Comparison of ENCODE assay signal across 2 cellular contexts in the genomic region with DNA sequence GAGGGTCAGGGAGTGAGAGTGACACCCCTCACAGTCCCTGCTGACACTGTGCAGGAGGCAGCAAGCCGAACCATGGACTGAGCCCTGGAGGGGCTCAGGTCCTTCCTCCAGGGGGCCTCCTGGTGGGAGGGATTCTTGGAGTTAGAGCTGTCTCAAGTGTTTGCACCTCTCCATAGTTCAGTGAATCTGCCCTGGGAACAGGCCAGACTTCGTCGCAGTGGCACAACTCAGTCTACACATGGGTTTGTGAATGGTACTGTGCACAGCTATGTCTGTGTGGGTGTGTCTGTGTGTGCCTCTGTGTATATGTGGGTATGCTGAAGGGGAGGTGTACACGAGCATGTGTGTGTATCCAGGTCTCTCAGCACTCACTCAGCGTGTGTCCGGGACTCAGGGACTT.
TF ChIP-seq lines count a peak whose summit lies in the region.

No MANE protein-coding gene starts in this region.

TF ChIP-seq in A549, 52 proteins besides CTCF, POLR2A, EP300 and RAD21:
- TF ChIP-seq HOXB13 (CRISPR knock-in tag; IDR thresholded peaks at IDR 0.05; ENCODE audit: low read depth): no peak

TF ChIP-seq in K562, 482 proteins besides CTCF, POLR2A, EP300 and RAD21:
- no peak for TF ChIP-seq MCM5 (IDR thresholded peaks at IDR 0.05; ENCODE audit: low read depth)
- TF ChIP-seq, protein P1, sequence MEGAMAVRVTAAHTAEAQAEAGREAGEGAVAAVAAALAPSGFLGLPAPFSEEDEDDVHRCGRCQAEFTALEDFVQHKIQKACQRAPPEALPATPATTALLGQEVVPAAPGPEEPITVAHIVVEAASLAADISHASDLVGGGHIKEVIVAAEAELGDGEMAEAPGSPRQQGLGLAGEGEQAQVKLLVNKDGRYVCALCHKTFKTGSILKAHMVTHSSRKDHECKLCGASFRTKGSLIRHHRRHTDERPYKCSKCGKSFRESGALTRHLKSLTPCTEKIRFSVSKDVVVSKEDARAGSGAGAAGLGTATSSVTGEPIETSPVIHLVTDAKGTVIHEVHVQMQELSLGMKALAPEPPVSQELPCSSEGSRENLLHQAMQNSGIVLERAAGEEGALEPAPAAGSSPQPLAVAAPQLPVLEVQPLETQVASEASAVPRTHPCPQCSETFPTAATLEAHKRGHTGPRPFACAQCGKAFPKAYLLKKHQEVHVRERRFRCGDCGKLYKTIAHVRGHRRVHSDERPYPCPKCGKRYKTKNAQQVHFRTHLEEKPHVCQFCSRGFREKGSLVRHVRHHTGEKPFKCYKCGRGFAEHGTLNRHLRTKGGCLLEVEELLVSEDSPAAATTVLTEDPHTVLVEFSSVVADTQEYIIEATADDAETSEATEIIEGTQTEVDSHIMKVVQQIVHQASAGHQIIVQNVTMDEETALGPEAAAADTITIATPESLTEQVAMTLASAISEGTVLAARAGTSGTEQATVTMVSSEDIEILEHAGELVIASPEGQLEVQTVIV (CRISPR knock-in tag; IDR thresholded peaks at IDR 0.05; ENCODE audit: borderline replicate concordance): no peak
- no peak for TF ChIP-seq U2AF2 (optimal IDR thresholded peaks at IDR 0.05; ENCODE audit: low read depth, low read length)
- TF ChIP-seq, protein P2, sequence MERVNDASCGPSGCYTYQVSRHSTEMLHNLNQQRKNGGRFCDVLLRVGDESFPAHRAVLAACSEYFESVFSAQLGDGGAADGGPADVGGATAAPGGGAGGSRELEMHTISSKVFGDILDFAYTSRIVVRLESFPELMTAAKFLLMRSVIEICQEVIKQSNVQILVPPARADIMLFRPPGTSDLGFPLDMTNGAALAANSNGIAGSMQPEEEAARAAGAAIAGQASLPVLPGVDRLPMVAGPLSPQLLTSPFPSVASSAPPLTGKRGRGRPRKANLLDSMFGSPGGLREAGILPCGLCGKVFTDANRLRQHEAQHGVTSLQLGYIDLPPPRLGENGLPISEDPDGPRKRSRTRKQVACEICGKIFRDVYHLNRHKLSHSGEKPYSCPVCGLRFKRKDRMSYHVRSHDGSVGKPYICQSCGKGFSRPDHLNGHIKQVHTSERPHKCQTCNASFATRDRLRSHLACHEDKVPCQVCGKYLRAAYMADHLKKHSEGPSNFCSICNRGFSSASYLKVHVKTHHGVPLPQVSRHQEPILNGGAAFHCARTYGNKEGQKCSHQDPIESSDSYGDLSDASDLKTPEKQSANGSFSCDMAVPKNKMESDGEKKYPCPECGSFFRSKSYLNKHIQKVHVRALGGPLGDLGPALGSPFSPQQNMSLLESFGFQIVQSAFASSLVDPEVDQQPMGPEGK (CRISPR knock-in tag; IDR thresholded peaks at IDR 0.05; ENCODE audit: borderline replicate concordance): no peak
- no peak for TF ChIP-seq NCOA2 (IDR thresholded peaks at IDR 0.05; ENCODE audit: partially characterized antibody in 2 of 2)
- no peak for TF ChIP-seq ZNF354B (CRISPR knock-in tag; IDR thresholded peaks at IDR 0.05)
- TF ChIP-seq NFATC3 (IDR thresholded peaks at IDR 0.05): no peak
- no peak for TF ChIP-seq ATF1 (CRISPR knock-in tag; IDR thresholded peaks at IDR 0.05)
- no peak for TF ChIP-seq ATF1 (tag; IDR thresholded peaks at IDR 0.05)
- no peak for TF ChIP-seq ZZZ3 (IDR thresholded peaks at IDR 0.05)
- TF ChIP-seq ZBED1 (IDR thresholded peaks at IDR 0.05): no peak
- TF ChIP-seq XRCC4 (IDR thresholded peaks at IDR 0.05; ENCODE audit: extremely low read depth, insufficient read depth, insufficient read length): no peak
